In the genomic region with DNA sequence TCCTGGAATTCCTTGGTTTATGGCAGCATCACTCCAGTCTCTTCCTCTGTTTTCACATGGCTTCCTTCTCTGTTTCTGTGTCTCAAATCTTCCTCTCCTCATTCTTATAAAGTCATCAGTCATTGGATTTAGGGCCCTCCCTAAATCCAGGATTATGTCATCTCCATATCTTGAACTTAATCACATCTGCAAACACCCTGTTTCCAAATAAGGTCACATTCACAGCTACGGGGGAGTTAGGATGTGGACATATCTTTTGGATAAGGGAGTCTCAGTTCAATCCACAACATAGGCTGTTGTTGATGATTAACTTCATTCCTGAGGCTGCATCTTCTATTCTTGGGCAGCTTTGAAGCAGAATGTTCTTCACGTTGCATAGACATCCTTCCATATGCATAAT, we compare ENCODE assay signal across 22 cellular contexts. TPM values are rescaled to one million over a fixed set of nuclear protein-coding genes. Genes with fewer than 3 reads are reported as not detected.
DNase-seq lines count a peak whose midpoint lies in the region; ATAC-seq and TF ChIP-seq lines count a peak whose summit lies in the region.
"Had no signal": no experiment of that assay in that cellular context is flagged by ENCODE, and none has a peak within 500 bp of the region (broad histone marks: within the 10 kb centered on the region; RNA-seq: fewer than 3 reads in every experiment).

No MANE protein-coding gene starts in this region.

- H3K27me3 ChIP-seq in kidney epithelial cell (ENCODE audit: control insufficient read depth, insufficient read depth, low read length) (no peaks in the 10 kb centered on the region), body of pancreas (no peaks in the 10 kb centered on the region)
- H3K27me3 ChIP-seq: MG63, vagina had no signal

- intact Hi-C loops in body of pancreas (cut with DNase I), result no loop called here

- CTCF ChIA-PET in AG04449 (lab: Yijun Ruan, JAX), result interaction anchor here (0.8 kb wide), 1 partner anchor 10 kb away, joined by 3 read pairs; no protein-coding TSS in a partner anchor

- no peaks in the 10 kb centered on the region for H3K36me3 ChIP-seq in kidney epithelial cell (ENCODE audit: control insufficient read depth, insufficient read depth, low read length)
- no peaks in the 10 kb centered on the region for H3K36me3 ChIP-seq in body of pancreas (replicated peaks in 1 of 2; ENCODE audit: insufficient read depth in 1 of 2, low read depth in 2 of 2)
- H3K36me3 ChIP-seq: MG63, vagina had no signal

- POLR2A ChIA-PET in AG04449 (lab: Yijun Ruan, JAX), result interaction anchor here (1.0 kb wide), 1 partner anchor 41 kb away, joined by 3 read pairs; no protein-coding TSS in a partner anchor

- no peak for TF ChIP-seq CTCF in AG04449 (IDR thresholded peaks at IDR 0.05; ENCODE audit: insufficient read depth, low read length, missing control alignments)
- TF ChIP-seq CTCF in kidney epithelial cell (IDR thresholded peaks at IDR 0.05; ENCODE audit: insufficient read depth, low read length, poor library complexity, severe bottlenecking), result no peak
- TF ChIP-seq CTCF in body of pancreas (IDR thresholded peaks at IDR 0.05), result no peak

- H3K27ac ChIP-seq in body of pancreas, result no peak overlapping the region
- H3K27ac ChIP-seq: vagina had no signal

- peak; percentile 26 for DNase-seq in AG04449 (ENCODE audit: low read depth, low spot score)
- peak; percentile 65 for DNase-seq in EL
- peak; percentile 82 for DNase-seq in RPMI7951 (ENCODE audit: low read depth)
- peak; percentile 31 for DNase-seq in kidney epithelial cell (ENCODE audit: low read depth)
- DNase-seq in NCI-H1092 treated with DMSO at 0.1 percent for 48 hours (lab: John Stamatoyannopoulos, UW), result no peak
- no peak for DNase-seq in GM19240 (ENCODE audit: insufficient read length, low spot score)
- DNase-seq in body of pancreas, result no peak
- DNase-seq: ACHN; activated CD4-positive, alpha-beta T cell treated with anti-CD3 and anti-CD28 coated beads, Interleukin-2, amount 50 U/mL, for 48 hours; activated effector memory CD4-positive, alpha-beta T cell treated with anti-CD3 and anti-CD28 coated beads, Interleukin-2, amount 50 U/mL, for 16 hours; CD4-positive, CD25-positive, alpha-beta regulatory T cell; cortex of kidney; DND-41; HFFc6; mesenchymal stem cell; MG63; naive thymus-derived CD8-positive, alpha-beta T cell; NCI-H1694; right cardiac atrium; stimulated activated CD4-positive, alpha-beta T cell treated with anti-CD3 and anti-CD28 coated beads, Interleukin-15, amount 100 ng/mL, for 24 hours had no signal

- ATAC-seq in GM21367 (IDR thresholded peaks at IDR 0.05; ENCODE audit: unreplicated experiment) (no peak), body of pancreas (no peak)
- ATAC-seq: naive thymus-derived CD8-positive, alpha-beta T cell; right cardiac atrium had no signal

- H3K4me3 ChIP-seq in AG04449 (ENCODE audit: low read depth, low read length), result no peak overlapping the region
- H3K4me3 ChIP-seq in kidney epithelial cell (ENCODE audit: low read depth, low read length), result no peak overlapping the region
- no peak overlapping the region for H3K4me3 ChIP-seq in body of pancreas
- H3K4me3 ChIP-seq: MG63, vagina had no signal

- H3K9me3 ChIP-seq in body of pancreas, result no peaks in the 10 kb centered on the region
- H3K9me3 ChIP-seq: MG63, vagina had no signal

- TF ChIP-seq POLR2A in body of pancreas (IDR thresholded peaks at IDR 0.05), result no peak

- no peaks in the 10 kb centered on the region for H3K4me1 ChIP-seq in body of pancreas

- 21 to 26% methylated on average over 2 of the region's 2 CpGs for WGBS in body of pancreas, 2 donors

RNA-seq across cellular contexts. Expression of gene NTF3, which starts 40.3 kb away (rescaled TPM):
- total RNA-seq in RPMI7951 (2014; rRNA removed; shearing (Covaris generic)), result 8.6 and 9.4 TPM in 2 replicates
- 0.34 TPM in 1 of 2 replicates, not detected in the other for total RNA-seq in kidney epithelial cell
- total RNA-seq in body of pancreas, result not detected
- total RNA-seq: CD4-positive, CD25-positive, alpha-beta regulatory T cell; naive thymus-derived CD8-positive, alpha-beta T cell had no signal

Comparison
In these comparisons a context has a peak if more than half of its experiments do, and no peak if none do; other contexts are left out.
1. DNase-seq: peak in AG04449 (single experiment), EL (single experiment), RPMI7951 (single experiment) and kidney epithelial cell (single experiment); none in NCI-H1092 treated with DMSO at 0.1 percent for 48 hours (single experiment), GM19240 (single experiment) and body of pancreas (0 of 4).